ENCODE assay signal across 8 cellular contexts in the genomic region with DNA sequence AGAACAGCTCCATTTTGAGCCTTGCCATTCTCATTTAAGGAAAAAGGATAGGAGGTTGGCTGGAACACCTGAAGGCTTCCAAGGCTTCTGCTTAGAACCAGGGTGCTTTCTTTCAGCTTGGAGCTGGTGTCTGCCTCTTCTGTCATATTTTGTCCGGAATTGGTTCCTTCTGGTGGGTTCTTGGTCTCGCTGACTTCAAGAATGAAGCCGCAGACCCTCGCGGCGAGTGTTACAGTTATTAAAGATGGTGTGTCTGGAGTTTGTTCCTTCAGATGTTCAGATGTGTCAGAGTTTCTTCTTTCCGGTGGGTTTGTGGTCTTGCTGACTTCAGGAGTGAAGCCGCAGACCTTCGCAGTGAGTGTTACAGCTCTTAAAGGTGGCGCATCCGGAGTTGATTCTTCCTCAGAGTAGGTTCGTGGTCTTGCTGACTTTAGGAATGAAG.
A peak's percentile ranks its signal among the peaks of the same experiment; 100 is the strongest.
DNase-seq lines count a peak whose midpoint lies in the region; ATAC-seq and TF ChIP-seq lines count a peak whose summit lies in the region.
"Not testable (repeated sequence)": the region's sequence is repeated elsewhere in the genome, so short reads cannot be mapped to it uniquely, and the experiment has no call there.

No MANE protein-coding gene starts in this region.

- TF ChIP-seq CTCF in Loucy (conservative IDR thresholded peaks at IDR 0.05; ENCODE audit: low read length) = not testable (repeated sequence)

- H3K27ac ChIP-seq in BLaER1 treated with 17β-estradiol and CSF1 and Interleukin-3, amounts not matched to agents 10 nM and 100 nM = peak overlapping the region in 8 of 11 experiments; percentile 43 to 88 (median 75); a peak in 15 of 22 replicates

- peaks cover 70 to 88% (median 83%) of the 10 kb centered on the region in 10 experiments for H3K4me1 ChIP-seq in BLaER1 treated with 17β-estradiol and CSF1 and Interleukin-3, amounts not matched to agents 10 nM and 100 nM
- H3K4me1 ChIP-seq in Loucy (ENCODE audit: insufficient read depth, low read length, poor library complexity, severe bottlenecking) = peaks cover 68% of the 10 kb centered on the region

- H3K27me3 Mint-ChIP-seq in activated naive CD4-positive, alpha-beta T cell treated with anti-CD3 and anti-CD28 coated beads, Interleukin-2, amount 50 U/mL, for 24 hours; memory B cell: not testable (repeated sequence)

- H3K4me2 ChIP-seq in BLaER1 treated with 17β-estradiol and CSF1 and Interleukin-3, amounts not matched to agents 10 nM and 100 nM = peak overlapping the region; percentile 87 to 99 (median 92)
- peak overlapping the region; percentile 85 for H3K4me2 ChIP-seq in Loucy (ENCODE audit: low read depth, low read length, poor library complexity, severe bottlenecking)

- H3K9ac ChIP-seq in BLaER1 treated with 17β-estradiol and CSF1 and Interleukin-3, amounts not matched to agents 10 nM and 100 nM = peak overlapping the region in 7 of 11 experiments; percentile 35 to 80 (median 70); a peak in 13 of 22 replicates
- peak overlapping the region; percentile 80 for H3K9ac ChIP-seq in Loucy (ENCODE audit: low read depth, low read length, poor library complexity, severe bottlenecking)

- H3K4me3 Mint-ChIP-seq in activated naive CD4-positive, alpha-beta T cell treated with anti-CD3 and anti-CD28 coated beads, Interleukin-2, amount 50 U/mL, for 24 hours = peak overlapping the region; percentile 88
- peak overlapping the region; percentile 43 for H3K4me3 Mint-ChIP-seq in memory B cell

- H3K27ac Mint-ChIP-seq in activated naive CD4-positive, alpha-beta T cell treated with anti-CD3 and anti-CD28 coated beads, Interleukin-2, amount 50 U/mL, for 24 hours = peak overlapping the region; percentile 80
- peak overlapping the region; percentile 54 for H3K27ac Mint-ChIP-seq in memory B cell

- peaks cover 0 to 40% (median 16%) of the 10 kb centered on the region in 11 experiments; a peak in 17 of 22 replicates for H3K36me3 ChIP-seq in BLaER1 treated with 17β-estradiol and CSF1 and Interleukin-3, amounts not matched to agents 10 nM and 100 nM
- not testable (repeated sequence) for H3K36me3 ChIP-seq in Loucy (ENCODE audit: insufficient read depth, low read length)

- H2AFZ ChIP-seq in Loucy (ENCODE audit: low read length) = not testable (repeated sequence)

- not testable (repeated sequence) for H3K27me3 ChIP-seq in BLaER1 treated with 17β-estradiol and CSF1 and Interleukin-3, amounts not matched to agents 10 nM and 100 nM; Loucy (ENCODE audit: insufficient read depth, low read length, poor library complexity, severe bottlenecking)

- not testable (repeated sequence) for H3K9me2 ChIP-seq in Loucy (replicated peaks; ENCODE audit: low read depth, low read length)

- peaks cover 37 to 94% (median 61%) of the 10 kb centered on the region in 11 experiments for H4K20me1 ChIP-seq in BLaER1 treated with 17β-estradiol and CSF1 and Interleukin-3, amounts not matched to agents 10 nM and 100 nM
- not testable (repeated sequence) for H4K20me1 ChIP-seq in Loucy (ENCODE audit: insufficient read depth, low read length, poor library complexity, severe bottlenecking)

- peaks cover 84% of the 10 kb centered on the region for H3K79me2 ChIP-seq in Loucy (ENCODE audit: insufficient read depth, low read length)

- H3K4me3 ChIP-seq in BLaER1 treated with 17β-estradiol and CSF1 and Interleukin-3, amounts not matched to agents 10 nM and 100 nM = peak overlapping the region in 8 of 10 experiments; percentile 27 to 67 (median 48); a peak in 14 of 20 replicates
- peak overlapping the region; percentile 73 for H3K4me3 ChIP-seq in Loucy (ENCODE audit: low read length, poor library complexity, severe bottlenecking)

- H3K9me3 Mint-ChIP-seq in activated naive CD4-positive, alpha-beta T cell treated with anti-CD3 and anti-CD28 coated beads, Interleukin-2, amount 50 U/mL, for 24 hours; memory B cell: not testable (repeated sequence)

- H3F3A ChIP-seq in Loucy (ENCODE audit: low read depth) = peaks cover 26% of the 10 kb centered on the region

- not testable (repeated sequence) for ATAC-seq in memory B cell (ENCODE audit: low read depth)

- peaks cover 9 to 49% (median 45%) of the 10 kb centered on the region in 11 experiments for H3K9me3 ChIP-seq in BLaER1 treated with 17β-estradiol and CSF1 and Interleukin-3, amounts not matched to agents 10 nM and 100 nM (replicated peaks in 1 of 11)
- H3K9me3 ChIP-seq in Loucy (ENCODE audit: insufficient read depth, low read depth, low read length) = not testable (repeated sequence)

- DNase-seq in activated CD4-positive, alpha-beta T cell treated with anti-CD3 and anti-CD28 coated beads for 48 hours = peak; percentile 61
- DNase-seq in activated T-cell treated with anti-CD3 and anti-CD28 coated beads for 4 hours = peak; percentile 36
- DNase-seq in memory B cell (ENCODE audit: low spot score in 2 of 2) = not testable (repeated sequence)
- DNase-seq in stimulated activated CD4-positive, alpha-beta T cell treated with anti-CD3 and anti-CD28 coated beads, Interleukin-4, amount 100 ng/mL, for 24 hours = peak; percentile 59
- DNase-seq in stimulated activated CD8-positive, alpha-beta memory T cell treated with anti-CD3 and anti-CD28 coated beads, Interleukin-7, amount 100 ng/mL, for 48 hours (ENCODE audit: extremely low read depth in 1 of 2, low read depth in 1 of 2) = peak; percentile 37 to 62

- H3K4me1 Mint-ChIP-seq in activated naive CD4-positive, alpha-beta T cell treated with anti-CD3 and anti-CD28 coated beads, Interleukin-2, amount 50 U/mL, for 24 hours = peaks cover 98% of the 10 kb centered on the region
- H3K4me1 Mint-ChIP-seq in memory B cell = peaks cover 71% of the 10 kb centered on the region

- not testable (repeated sequence) for H3K36me3 Mint-ChIP-seq in activated naive CD4-positive, alpha-beta T cell treated with anti-CD3 and anti-CD28 coated beads, Interleukin-2, amount 50 U/mL, for 24 hours; memory B cell
